ENCODE assay signal across 1 cellular context in the genomic region with DNA sequence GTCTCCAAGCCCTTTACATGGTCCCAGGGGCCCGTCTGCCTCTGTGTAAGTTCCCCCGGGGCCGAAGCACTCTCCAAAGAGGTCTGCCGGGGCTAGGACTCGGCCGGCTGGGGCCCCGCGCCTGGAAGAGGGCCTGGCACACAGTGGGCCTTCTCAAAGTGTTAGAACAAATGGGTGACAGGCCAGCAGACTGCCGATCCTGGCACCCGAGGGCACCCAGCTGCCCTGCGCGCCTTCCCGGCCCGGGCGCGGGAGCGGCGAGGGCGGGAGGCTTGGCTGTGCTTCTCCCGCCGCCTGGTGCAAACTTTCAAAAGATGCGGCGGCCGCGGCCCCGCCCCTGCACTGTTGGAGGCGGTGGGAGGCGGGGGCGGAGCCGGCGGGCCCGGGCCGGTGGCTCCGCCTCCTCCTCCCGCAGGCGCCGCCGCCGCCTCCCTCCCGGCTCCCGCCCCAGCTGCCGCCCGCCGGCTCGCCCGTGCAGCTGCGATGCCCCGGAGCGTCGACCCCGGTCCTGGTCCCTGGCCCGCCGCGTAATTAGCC.
TF ChIP-seq lines count a peak whose summit lies in the region.

A gene with protein sequence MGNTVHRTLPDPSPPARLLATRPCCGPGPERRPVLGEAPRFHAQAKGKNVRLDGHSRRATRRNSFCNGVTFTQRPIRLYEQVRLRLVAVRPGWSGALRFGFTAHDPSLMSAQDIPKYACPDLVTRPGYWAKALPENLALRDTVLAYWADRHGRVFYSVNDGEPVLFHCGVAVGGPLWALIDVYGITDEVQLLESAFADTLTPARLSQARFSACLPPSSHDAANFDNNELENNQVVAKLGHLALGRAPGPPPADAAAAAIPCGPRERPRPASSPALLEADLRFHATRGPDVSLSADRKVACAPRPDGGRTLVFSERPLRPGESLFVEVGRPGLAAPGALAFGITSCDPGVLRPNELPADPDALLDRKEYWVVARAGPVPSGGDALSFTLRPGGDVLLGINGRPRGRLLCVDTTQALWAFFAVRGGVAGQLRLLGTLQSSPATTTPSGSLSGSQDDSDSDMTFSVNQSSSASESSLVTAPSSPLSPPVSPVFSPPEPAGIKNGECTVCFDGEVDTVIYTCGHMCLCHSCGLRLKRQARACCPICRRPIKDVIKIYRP (plus strand): TSS at position 442 of the 537 bp plus-strand sequence. CDS start 144 bp downstream, outside the sequence.

TF ChIP-seq in HEK293, 187 proteins besides CTCF, POLR2A, EP300 and RAD21 (continued from another document):
- TF ChIP-seq, protein P1, sequence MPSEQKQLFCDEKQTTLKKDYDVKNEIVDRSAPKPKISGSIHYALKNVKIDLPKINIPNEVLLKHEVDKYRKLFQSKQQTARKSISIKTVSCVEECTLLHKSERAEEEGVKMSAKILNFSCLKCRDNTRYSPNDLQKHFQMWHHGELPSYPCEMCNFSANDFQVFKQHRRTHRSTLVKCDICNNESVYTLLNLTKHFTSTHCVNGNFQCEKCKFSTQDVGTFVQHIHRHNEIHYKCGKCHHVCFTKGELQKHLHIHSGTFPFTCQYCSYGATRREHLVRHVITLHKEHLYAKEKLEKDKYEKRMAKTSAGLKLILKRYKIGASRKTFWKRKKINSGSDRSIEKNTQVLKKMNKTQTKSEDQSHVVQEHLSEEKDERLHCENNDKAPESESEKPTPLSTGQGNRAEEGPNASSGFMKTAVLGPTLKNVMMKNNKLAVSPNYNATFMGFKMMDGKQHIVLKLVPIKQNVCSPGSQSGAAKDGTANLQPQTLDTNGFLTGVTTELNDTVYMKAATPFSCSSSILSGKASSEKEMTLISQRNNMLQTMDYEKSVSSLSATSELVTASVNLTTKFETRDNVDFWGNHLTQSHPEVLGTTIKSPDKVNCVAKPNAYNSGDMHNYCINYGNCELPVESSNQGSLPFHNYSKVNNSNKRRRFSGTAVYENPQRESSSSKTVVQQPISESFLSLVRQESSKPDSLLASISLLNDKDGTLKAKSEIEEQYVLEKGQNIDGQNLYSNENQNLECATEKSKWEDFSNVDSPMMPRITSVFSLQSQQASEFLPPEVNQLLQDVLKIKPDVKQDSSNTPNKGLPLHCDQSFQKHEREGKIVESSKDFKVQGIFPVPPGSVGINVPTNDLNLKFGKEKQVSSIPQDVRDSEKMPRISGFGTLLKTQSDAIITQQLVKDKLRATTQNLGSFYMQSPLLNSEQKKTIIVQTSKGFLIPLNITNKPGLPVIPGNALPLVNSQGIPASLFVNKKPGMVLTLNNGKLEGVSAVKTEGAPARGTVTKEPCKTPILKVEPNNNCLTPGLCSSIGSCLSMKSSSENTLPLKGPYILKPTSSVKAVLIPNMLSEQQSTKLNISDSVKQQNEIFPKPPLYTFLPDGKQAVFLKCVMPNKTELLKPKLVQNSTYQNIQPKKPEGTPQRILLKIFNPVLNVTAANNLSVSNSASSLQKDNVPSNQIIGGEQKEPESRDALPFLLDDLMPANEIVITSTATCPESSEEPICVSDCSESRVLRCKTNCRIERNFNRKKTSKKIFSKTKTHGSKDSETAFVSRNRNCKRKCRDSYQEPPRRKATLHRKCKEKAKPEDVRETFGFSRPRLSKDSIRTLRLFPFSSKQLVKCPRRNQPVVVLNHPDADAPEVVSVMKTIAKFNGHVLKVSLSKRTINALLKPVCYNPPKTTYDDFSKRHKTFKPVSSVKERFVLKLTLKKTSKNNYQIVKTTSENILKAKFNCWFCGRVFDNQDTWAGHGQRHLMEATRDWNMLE (tag by site-specific recombination; conservative IDR thresholded peaks at IDR 0.05; ENCODE audit: low read depth), result no peak
- 0 out of 2 replicates have a peak, but pooled peaks have one; percentile 47 for TF ChIP-seq WT1 (tag by site-specific recombination; IDR thresholded peaks at IDR 0.05)
- TF ChIP-seq ZNF335 (tag by site-specific recombination; conservative IDR thresholded peaks at IDR 0.05), result peak; percentile 73
- TF ChIP-seq, protein P2, sequence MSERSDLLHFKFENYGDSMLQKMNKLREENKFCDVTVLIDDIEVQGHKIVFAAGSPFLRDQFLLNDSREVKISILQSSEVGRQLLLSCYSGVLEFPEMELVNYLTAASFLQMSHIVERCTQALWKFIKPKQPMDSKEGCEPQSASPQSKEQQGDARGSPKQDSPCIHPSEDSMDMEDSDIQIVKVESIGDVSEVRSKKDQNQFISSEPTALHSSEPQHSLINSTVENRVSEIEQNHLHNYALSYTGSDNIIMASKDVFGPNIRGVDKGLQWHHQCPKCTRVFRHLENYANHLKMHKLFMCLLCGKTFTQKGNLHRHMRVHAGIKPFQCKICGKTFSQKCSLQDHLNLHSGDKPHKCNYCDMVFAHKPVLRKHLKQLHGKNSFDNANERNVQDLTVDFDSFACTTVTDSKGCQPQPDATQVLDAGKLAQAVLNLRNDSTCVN (tag by site-specific recombination; optimal IDR thresholded peaks at IDR 0.05), result peak; percentile 64
- TF ChIP-seq, protein P3, sequence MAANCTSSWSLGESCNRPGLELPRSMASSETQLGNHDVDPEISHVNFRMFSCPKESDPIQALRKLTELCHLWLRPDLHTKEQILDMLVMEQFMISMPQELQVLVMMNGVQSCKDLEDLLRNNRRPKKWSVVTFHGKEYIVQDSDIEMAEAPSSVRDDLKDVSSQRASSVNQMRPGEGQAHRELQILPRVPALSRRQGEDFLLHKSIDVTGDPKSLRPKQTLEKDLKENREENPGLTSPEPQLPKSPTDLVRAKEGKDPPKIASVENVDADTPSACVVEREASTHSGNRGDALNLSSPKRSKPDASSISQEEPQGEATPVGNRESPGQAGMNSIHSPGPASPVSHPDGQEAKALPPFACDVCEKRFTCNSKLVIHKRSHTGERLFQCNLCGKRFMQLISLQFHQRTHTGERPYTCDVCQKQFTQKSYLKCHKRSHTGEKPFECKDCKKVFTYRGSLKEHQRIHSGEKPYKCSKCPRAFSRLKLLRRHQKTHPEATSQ (tag by site-specific recombination; IDR thresholded peaks at IDR 0.05), result no peak
- TF ChIP-seq SP2 (tag by site-specific recombination; IDR thresholded peaks at IDR 0.05), result peak; percentile 58
- no peak for TF ChIP-seq FEZF1 (tag by site-specific recombination; IDR thresholded peaks at IDR 0.05)
- TF ChIP-seq KLF1 (tag by site-specific recombination; IDR thresholded peaks at IDR 0.05), result peak; percentile 31; the same call in 1 of the 2 replicates
- no peak for TF ChIP-seq TRIM28 (IDR thresholded peaks at IDR 0.05; ENCODE audit: borderline replicate concordance, low read length)
- no peak for TF ChIP-seq ZNF48 (tag by site-specific recombination; IDR thresholded peaks at IDR 0.05)
- peak; percentile 72 for TF ChIP-seq ZNF423 (tag by site-specific recombination; IDR thresholded peaks at IDR 0.05)
- TF ChIP-seq ZBTB8A (tag by site-specific recombination; IDR thresholded peaks at IDR 0.05), result peak; percentile 79
- TF ChIP-seq KLF10 (tag by site-specific recombination; IDR thresholded peaks at IDR 0.05), result peak; percentile 42; the same call in 1 of the 2 replicates
- TF ChIP-seq IKZF3 (tag by site-specific recombination; IDR thresholded peaks at IDR 0.05), result peak; percentile 69; the same call in 1 of the 2 replicates
- TF ChIP-seq ZNF596 (tag by site-specific recombination; IDR thresholded peaks at IDR 0.05), result 0 out of 2 replicates have a peak, but pooled peaks have one; percentile 6
- peak; percentile 78 for TF ChIP-seq ZNF2 (tag by site-specific recombination; IDR thresholded peaks at IDR 0.05)
- TF ChIP-seq, protein P4, sequence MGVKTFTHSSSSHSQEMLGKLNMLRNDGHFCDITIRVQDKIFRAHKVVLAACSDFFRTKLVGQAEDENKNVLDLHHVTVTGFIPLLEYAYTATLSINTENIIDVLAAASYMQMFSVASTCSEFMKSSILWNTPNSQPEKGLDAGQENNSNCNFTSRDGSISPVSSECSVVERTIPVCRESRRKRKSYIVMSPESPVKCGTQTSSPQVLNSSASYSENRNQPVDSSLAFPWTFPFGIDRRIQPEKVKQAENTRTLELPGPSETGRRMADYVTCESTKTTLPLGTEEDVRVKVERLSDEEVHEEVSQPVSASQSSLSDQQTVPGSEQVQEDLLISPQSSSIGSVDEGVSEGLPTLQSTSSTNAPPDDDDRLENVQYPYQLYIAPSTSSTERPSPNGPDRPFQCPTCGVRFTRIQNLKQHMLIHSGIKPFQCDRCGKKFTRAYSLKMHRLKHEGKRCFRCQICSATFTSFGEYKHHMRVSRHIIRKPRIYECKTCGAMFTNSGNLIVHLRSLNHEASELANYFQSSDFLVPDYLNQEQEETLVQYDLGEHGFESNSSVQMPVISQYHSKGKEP (tag by site-specific recombination; IDR thresholded peaks at IDR 0.05), result 0 out of 2 replicates have a peak, but pooled peaks have one; percentile 29
- TF ChIP-seq ZNF76 (tag by site-specific recombination; IDR thresholded peaks at IDR 0.05; ENCODE audit: borderline replicate concordance, low read depth), result peak; percentile 70; the same call in 1 of the 2 replicates
- TF ChIP-seq ZBTB20 (tag by site-specific recombination; IDR thresholded peaks at IDR 0.05), result peak; percentile 91
- TF ChIP-seq ZNF24 (tag by site-specific recombination; IDR thresholded peaks at IDR 0.05), result peak; percentile 40; the same call in 1 of the 2 replicates
- peak; percentile 29; the same call in 1 of the 2 replicates for TF ChIP-seq ZNF629 (tag by site-specific recombination; IDR thresholded peaks at IDR 0.05)
- TF ChIP-seq, protein P5, sequence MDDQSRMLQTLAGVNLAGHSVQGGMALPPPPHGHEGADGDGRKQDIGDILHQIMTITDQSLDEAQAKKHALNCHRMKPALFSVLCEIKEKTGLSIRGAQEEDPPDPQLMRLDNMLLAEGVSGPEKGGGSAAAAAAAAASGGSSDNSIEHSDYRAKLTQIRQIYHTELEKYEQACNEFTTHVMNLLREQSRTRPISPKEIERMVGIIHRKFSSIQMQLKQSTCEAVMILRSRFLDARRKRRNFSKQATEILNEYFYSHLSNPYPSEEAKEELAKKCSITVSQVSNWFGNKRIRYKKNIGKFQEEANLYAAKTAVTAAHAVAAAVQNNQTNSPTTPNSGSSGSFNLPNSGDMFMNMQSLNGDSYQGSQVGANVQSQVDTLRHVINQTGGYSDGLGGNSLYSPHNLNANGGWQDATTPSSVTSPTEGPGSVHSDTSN (CRISPR knock-in tag; IDR thresholded peaks at IDR 0.05), result peak; percentile 74; the same call in 1 of the 2 replicates
- peak; percentile 21; the same call in 1 of the 2 replicates for TF ChIP-seq KLF8 (tag by site-specific recombination; IDR thresholded peaks at IDR 0.05)
- peak; percentile 39 for TF ChIP-seq GLIS1 (tag by site-specific recombination; IDR thresholded peaks at IDR 0.05)
- TF ChIP-seq KLF9 (tag by site-specific recombination; IDR thresholded peaks at IDR 0.05; ENCODE audit: low read depth), result peak; percentile 54; the same call in 1 of the 2 replicates
- peak; percentile 62; the same call in 1 of the 2 replicates for TF ChIP-seq ZNF394 (tag by site-specific recombination; IDR thresholded peaks at IDR 0.05; ENCODE audit: borderline replicate concordance)
- TF ChIP-seq SP3 (tag by site-specific recombination; IDR thresholded peaks at IDR 0.05), result peak; percentile 77
- TF ChIP-seq ZFP69B (tag by site-specific recombination; IDR thresholded peaks at IDR 0.05), result peak; percentile 24; the same call in 1 of the 2 replicates
- peak; percentile 54 for TF ChIP-seq EGR2 (tag by site-specific recombination; IDR thresholded peaks at IDR 0.05; ENCODE audit: low read depth)
- TF ChIP-seq ZNF266 (tag by site-specific recombination; IDR thresholded peaks at IDR 0.05; ENCODE audit: low read depth), result no peak
- TF ChIP-seq, protein P6, sequence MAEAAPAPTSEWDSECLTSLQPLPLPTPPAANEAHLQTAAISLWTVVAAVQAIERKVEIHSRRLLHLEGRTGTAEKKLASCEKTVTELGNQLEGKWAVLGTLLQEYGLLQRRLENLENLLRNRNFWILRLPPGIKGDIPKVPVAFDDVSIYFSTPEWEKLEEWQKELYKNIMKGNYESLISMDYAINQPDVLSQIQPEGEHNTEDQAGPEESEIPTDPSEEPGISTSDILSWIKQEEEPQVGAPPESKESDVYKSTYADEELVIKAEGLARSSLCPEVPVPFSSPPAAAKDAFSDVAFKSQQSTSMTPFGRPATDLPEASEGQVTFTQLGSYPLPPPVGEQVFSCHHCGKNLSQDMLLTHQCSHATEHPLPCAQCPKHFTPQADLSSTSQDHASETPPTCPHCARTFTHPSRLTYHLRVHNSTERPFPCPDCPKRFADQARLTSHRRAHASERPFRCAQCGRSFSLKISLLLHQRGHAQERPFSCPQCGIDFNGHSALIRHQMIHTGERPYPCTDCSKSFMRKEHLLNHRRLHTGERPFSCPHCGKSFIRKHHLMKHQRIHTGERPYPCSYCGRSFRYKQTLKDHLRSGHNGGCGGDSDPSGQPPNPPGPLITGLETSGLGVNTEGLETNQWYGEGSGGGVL (tag by site-specific recombination; IDR thresholded peaks at IDR 0.05), result no peak
- no peak for TF ChIP-seq ZIC2 (tag by site-specific recombination; IDR thresholded peaks at IDR 0.05)
- TF ChIP-seq, protein P7, sequence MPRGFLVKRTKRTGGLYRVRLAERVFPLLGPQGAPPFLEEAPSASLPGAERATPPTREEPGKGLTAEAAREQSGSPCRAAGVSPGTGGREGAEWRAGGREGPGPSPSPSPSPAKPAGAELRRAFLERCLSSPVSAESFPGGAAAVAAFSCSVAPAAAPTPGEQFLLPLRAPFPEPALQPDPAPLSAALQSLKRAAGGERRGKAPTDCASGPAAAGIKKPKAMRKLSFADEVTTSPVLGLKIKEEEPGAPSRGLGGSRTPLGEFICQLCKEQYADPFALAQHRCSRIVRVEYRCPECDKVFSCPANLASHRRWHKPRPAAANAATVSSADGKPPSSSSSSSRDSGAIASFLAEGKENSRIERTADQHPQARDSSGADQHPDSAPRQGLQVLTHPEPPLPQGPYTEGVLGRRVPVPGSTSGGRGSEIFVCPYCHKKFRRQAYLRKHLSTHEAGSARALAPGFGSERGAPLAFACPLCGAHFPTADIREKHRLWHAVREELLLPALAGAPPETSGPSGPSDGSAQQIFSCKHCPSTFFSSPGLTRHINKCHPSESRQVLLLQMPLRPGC (tag by site-specific recombination; IDR thresholded peaks at IDR 0.05), result 0 out of 2 replicates have a peak, but pooled peaks have one; percentile 55
- peak; percentile 24; the same call in 1 of the 2 replicates for TF ChIP-seq ZNF391 (tag by site-specific recombination; IDR thresholded peaks at IDR 0.05; ENCODE audit: borderline replicate concordance, low read depth)
